Comparison of ENCODE assay signal across 17 cellular contexts in genomic region chr13:105153626-105154025, GRCh38.
"Had no signal": no experiment of that assay in that cellular context is flagged by ENCODE, and none has a peak within 500 bp of the region (broad histone marks: within the 10 kb centered on the region; RNA-seq: fewer than 3 reads in every experiment).

No MANE protein-coding gene starts in this region.

- H3K27ac ChIP-seq: gastroesophageal sphincter, left ventricle myocardium inferior, lower lobe of right lung, spleen, tibial nerve had no signal

- H3K4me3 ChIP-seq: gastroesophageal sphincter, left ventricle myocardium inferior, lower lobe of right lung, spleen, tibial nerve had no signal

- H3K36me3 ChIP-seq: gastroesophageal sphincter, left ventricle myocardium inferior, lower lobe of right lung, spleen, tibial nerve had no signal

- H3K9me3 ChIP-seq: gastroesophageal sphincter, left ventricle myocardium inferior, lower lobe of right lung, spleen, tibial nerve had no signal

- DNase-seq: effector CD8-positive, alpha-beta T cell; glutamatergic neuron; immature natural killer cell; kidney; left cardiac atrium; left ventricle myocardium inferior; lower lobe of right lung; natural killer cell; posterior cingulate gyrus; spleen; stimulated activated CD4-positive, alpha-beta T cell treated with anti-CD3 and anti-CD28 coated beads, Interleukin-15, amount 100 ng/mL, for 24 hours; stimulated activated CD4-positive, alpha-beta T cell treated with anti-CD3 and anti-CD28 coated beads, Interleukin-1b, Interleukin-23, amount 100 ng/mL, for 48 hours; stimulated activated CD4-positive, alpha-beta T cell treated with anti-CD3 and anti-CD28 coated beads, Interleukin-4, amount 100 ng/mL, for 24 hours had no signal

- ATAC-seq: gastroesophageal sphincter; left cardiac atrium; lower lobe of right lung; natural killer cell; sciatic nerve; stimulated activated memory B cell treated with anti-CD40 and anti-IgM and Interleukin-4, amounts not matched to agents 10 μg/mL and 1 μg/mL and 100 μg/mL, for 72 hours had no signal

- H3K27me3 ChIP-seq: gastroesophageal sphincter, spleen, tibial nerve had no signal

- H3K4me1 ChIP-seq: gastroesophageal sphincter, left ventricle myocardium inferior, lower lobe of right lung, spleen, tibial nerve had no signal
